Comparison of ENCODE assay signal across 1 cellular context in the genomic region with DNA sequence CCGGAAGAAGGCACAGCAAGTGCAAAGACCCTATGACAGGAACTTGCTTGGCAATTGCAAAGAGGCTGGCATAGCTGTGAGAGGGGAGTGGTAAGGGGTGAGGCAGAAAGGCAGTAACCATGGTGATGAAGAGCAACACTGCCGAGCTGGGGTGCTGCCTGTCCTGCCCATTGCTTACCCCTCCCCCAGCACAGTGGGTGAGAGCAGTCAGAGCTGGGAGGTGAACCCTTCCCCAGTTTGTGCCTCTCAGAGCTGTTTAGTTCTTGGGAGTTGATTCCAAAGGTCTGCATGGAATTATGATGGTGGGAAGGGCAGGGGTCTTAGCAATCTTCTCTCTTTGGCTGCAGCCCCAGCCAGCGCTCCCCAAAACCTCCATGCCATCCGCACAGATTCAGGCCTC.
TF ChIP-seq lines count a peak whose summit lies in the region.

No MANE protein-coding gene starts in this region.

TF ChIP-seq in A549, 52 proteins besides CTCF, POLR2A, EP300 and RAD21 (continued from another document):
- no peak for TF ChIP-seq FOSL2 (IDR thresholded peaks at IDR 0.05)
- TF ChIP-seq FOSL2 (CRISPR knock-in tag; IDR thresholded peaks at IDR 0.05), result no peak
- no peak for TF ChIP-seq MAFK (IDR thresholded peaks at IDR 0.05; ENCODE audit: partially characterized antibody)
- no peak for TF ChIP-seq HDAC2 (IDR thresholded peaks at IDR 0.05)
- TF ChIP-seq SMC3 (IDR thresholded peaks at IDR 0.05), result no peak
- TF ChIP-seq, protein P1, sequence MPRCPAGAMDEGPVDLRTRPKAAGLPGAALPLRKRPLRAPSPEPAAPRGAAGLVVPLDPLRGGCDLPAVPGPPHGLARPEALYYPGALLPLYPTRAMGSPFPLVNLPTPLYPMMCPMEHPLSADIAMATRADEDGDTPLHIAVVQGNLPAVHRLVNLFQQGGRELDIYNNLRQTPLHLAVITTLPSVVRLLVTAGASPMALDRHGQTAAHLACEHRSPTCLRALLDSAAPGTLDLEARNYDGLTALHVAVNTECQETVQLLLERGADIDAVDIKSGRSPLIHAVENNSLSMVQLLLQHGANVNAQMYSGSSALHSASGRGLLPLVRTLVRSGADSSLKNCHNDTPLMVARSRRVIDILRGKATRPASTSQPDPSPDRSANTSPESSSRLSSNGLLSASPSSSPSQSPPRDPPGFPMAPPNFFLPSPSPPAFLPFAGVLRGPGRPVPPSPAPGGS (IDR thresholded peaks at IDR 0.05), result no peak
- no peak for TF ChIP-seq HOXB13 (CRISPR knock-in tag; IDR thresholded peaks at IDR 0.05; ENCODE audit: low read depth)
- TF ChIP-seq NPAS2 (CRISPR knock-in tag; IDR thresholded peaks at IDR 0.05; ENCODE audit: borderline replicate concordance), result no peak
- no peak for TF ChIP-seq NFE2L2 (conservative IDR thresholded peaks at IDR 0.05; ENCODE audit: low read length)
- no peak for TF ChIP-seq RFX5 (IDR thresholded peaks at IDR 0.05)
